ENCODE assay signal across 8 cellular contexts in the genomic region with DNA sequence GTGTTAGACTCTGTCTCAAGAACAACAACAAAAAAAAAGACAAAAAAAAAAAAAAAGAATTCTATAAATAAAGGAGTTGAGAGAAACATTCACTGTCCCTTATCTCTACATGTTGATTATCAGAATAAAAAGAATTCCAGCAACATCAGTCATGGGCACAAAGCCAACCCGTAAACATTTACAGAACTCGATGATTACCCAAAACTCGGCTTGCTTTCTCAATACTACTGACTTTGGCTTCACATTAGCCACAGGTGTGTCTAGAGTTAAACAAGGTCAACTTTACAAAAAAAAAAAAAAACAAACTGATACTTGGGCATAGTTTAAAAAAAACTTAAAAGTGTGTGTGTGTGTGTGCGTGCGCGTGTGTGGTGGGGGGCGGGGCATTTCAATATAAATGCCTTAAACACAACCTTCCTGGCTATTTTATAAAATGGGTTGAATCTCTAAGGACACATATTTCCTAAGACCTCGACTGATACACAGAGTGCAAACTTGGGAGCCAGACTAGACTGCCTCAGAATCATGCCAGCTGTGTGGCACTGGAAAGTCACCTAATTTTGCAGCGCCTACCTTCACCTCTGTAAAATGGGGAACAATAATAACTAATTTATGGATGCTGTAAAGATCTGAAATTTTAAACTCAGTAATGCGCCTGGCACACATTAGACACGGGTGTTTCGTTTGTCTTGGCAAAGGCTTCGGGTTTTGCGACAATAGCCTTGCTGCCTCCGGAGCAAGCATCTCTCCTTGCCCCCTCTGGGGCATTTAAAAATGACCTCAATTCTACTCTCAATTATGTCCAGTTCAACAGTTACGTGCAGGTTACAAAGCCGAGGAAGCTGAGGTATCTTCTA. TPM values are rescaled to one million over a fixed set of nuclear protein-coding genes. Genes with fewer than 3 reads are reported as not detected.
A peak's percentile ranks its signal among the peaks of the same experiment; 100 is the strongest.
DNase-seq lines count a peak whose midpoint lies in the region; ATAC-seq and TF ChIP-seq lines count a peak whose summit lies in the region.

No MANE protein-coding gene starts in this region.

- H3K36me3 Mint-ChIP-seq in activated CD4-positive, alpha-beta T cell treated with anti-CD3 and anti-CD28 coated beads for 36 hours (ENCODE audit: low read depth): peaks cover 25% of the 10 kb centered on the region
- peaks cover 36% of the 10 kb centered on the region for H3K36me3 Mint-ChIP-seq in GM23338 (ENCODE audit: low read depth)

- CTCF ChIA-PET in activated CD4-positive, alpha-beta T cell treated with anti-CD3 and anti-CD28 coated beads for 36 hours (lab: Charles Lee): interaction anchor here (1.7 kb wide), 1 partner anchor 103 kb away, joined by 8 read pairs; a partner anchor contains a TSS

- peak; percentile 10 for ATAC-seq in activated CD4-positive, alpha-beta T cell treated with anti-CD3 and anti-CD28 coated beads for 36 hours
- no peak for ATAC-seq in GM23338
- ATAC-seq in thoracic aorta (ENCODE audit: insufficient number of reproducible peaks, low FRiP score, low read depth): no peak

- peaks cover 29% of the 10 kb centered on the region for H4K20me1 ChIP-seq in GM23338 (replicated peaks; ENCODE audit: insufficient read depth)
- peaks cover 11% of the 10 kb centered on the region; the same call in 1 of the 2 replicates for H4K20me1 ChIP-seq in Karpas-422 (ENCODE audit: insufficient read depth, low read depth, low read length)

- peaks cover 20% of the 10 kb centered on the region for H3K4me1 ChIP-seq in GM23338 (ENCODE audit: insufficient read depth)
- peaks cover 22% of the 10 kb centered on the region for H3K4me1 ChIP-seq in Karpas-422 (ENCODE audit: low read length)
- peaks cover 0 to 10% of the 10 kb centered on the region in 2 donors for H3K4me1 ChIP-seq in thoracic aorta (ENCODE audit: control insufficient read depth in 1 of 2, low read depth in 2 of 2)

- intact Hi-C loops in activated CD4-positive, alpha-beta T cell treated with anti-CD3 and anti-CD28 coated beads for 36 hours (cut with DNase I, micrococcal nuclease): loop anchor here (2.0 to 5.0 kb wide), 6 partner anchors 102 to 1762 kb away; a partner anchor contains a TSS

- H3K4me3 Mint-ChIP-seq in activated CD4-positive, alpha-beta T cell treated with anti-CD3 and anti-CD28 coated beads for 36 hours: peak overlapping the region; percentile 87
- peak overlapping the region; percentile 88 for H3K4me3 Mint-ChIP-seq in GM23338

- peaks cover 15% of the 10 kb centered on the region for H3K36me3 ChIP-seq in GM23338 (ENCODE audit: insufficient read depth)
- peaks cover 24% of the 10 kb centered on the region for H3K36me3 ChIP-seq in Karpas-422 (ENCODE audit: insufficient read depth, low read length)
- no peaks in the 10 kb centered on the region for H3K36me3 ChIP-seq in thoracic aorta

- in situ Hi-C loops in astrocyte of the spinal cord (cut with HindIII; ENCODE audit: low sequenced_read_pairs): no loop called here

- peak overlapping the region; percentile 84 for H3K27ac Mint-ChIP-seq in activated CD4-positive, alpha-beta T cell treated with anti-CD3 and anti-CD28 coated beads for 36 hours
- peak overlapping the region; percentile 81 for H3K27ac Mint-ChIP-seq in GM23338

- H3K27ac ChIP-seq in GM23338 (ENCODE audit: low read depth) (peak overlapping the region; percentile 80), Karpas-422 (ENCODE audit: low read length) (peak overlapping the region; percentile 65; the same call in 1 of the 2 replicates), thoracic aorta (peak overlapping the region; percentile 65 to 78)

- H3K4me1 Mint-ChIP-seq in activated CD4-positive, alpha-beta T cell treated with anti-CD3 and anti-CD28 coated beads for 36 hours: peaks cover 30% of the 10 kb centered on the region
- peaks cover 40% of the 10 kb centered on the region for H3K4me1 Mint-ChIP-seq in GM23338

- TF ChIP-seq CTCF in GM23338 (conservative IDR thresholded peaks at IDR 0.05; ENCODE audit: low read depth in 2 of 2) (no peak), astrocyte of the spinal cord (IDR thresholded peaks at IDR 0.05; ENCODE audit: low read depth, low read length) (no peak), thoracic aorta (IDR thresholded peaks at IDR 0.05) (peak; percentile 10)

- H3K9me3 Mint-ChIP-seq in activated CD4-positive, alpha-beta T cell treated with anti-CD3 and anti-CD28 coated beads for 36 hours (ENCODE audit: low read depth): no peaks in the 10 kb centered on the region
- no peaks in the 10 kb centered on the region for H3K9me3 Mint-ChIP-seq in GM23338

- H3K9me3 ChIP-seq in Karpas-422 (ENCODE audit: low read length): no peaks in the 10 kb centered on the region
- H3K9me3 ChIP-seq in thoracic aorta: no peaks in the 10 kb centered on the region

- POLR2A ChIA-PET in activated CD4-positive, alpha-beta T cell treated with anti-CD3 and anti-CD28 coated beads for 36 hours (lab: Charles Lee): interaction anchor here (1.1 to 1.8 kb wide), 2 partner anchors 99 to 102 kb away, joined by 4 to 13 read pairs; a partner anchor contains a TSS

- H3K79me2 ChIP-seq in GM23338 (replicated peaks; ENCODE audit: insufficient read depth): peaks cover 54% of the 10 kb centered on the region
- H3K79me2 ChIP-seq in Karpas-422 (ENCODE audit: low read length): peaks cover 62% of the 10 kb centered on the region

- H2AFZ ChIP-seq in GM23338 (peak overlapping the region; percentile 99), Karpas-422 (ENCODE audit: low read length) (peak overlapping the region; percentile 92; the same call in 1 of the 2 replicates)

- peak overlapping the region; percentile 97 for H3K4me2 ChIP-seq in GM23338
- H3K4me2 ChIP-seq in Karpas-422 (ENCODE audit: low read depth, low read length, poor library complexity, severe bottlenecking): peak overlapping the region; percentile 90

- H3K27me3 ChIP-seq in GM23338 (ENCODE audit: insufficient read depth): no peaks in the 10 kb centered on the region
- H3K27me3 ChIP-seq in Karpas-422 (ENCODE audit: low read length): no peaks in the 10 kb centered on the region
- no peaks in the 10 kb centered on the region for H3K27me3 ChIP-seq in thoracic aorta (replicated peaks; ENCODE audit: insufficient read depth)

- H3K9me2 ChIP-seq in GM23338 (ENCODE audit: insufficient read depth): no peaks in the 10 kb centered on the region
- no peaks in the 10 kb centered on the region for H3K9me2 ChIP-seq in Karpas-422 (replicated peaks; ENCODE audit: insufficient read depth, low read length)

- H3K4me3 ChIP-seq in GM23338: peak overlapping the region; percentile 92
- H3K4me3 ChIP-seq in Karpas-422 (ENCODE audit: low read length): peak overlapping the region; percentile 99
- H3K4me3 ChIP-seq in astrocyte of the spinal cord (ENCODE audit: low read depth, low read length): peak overlapping the region; percentile 82
- peak overlapping the region; percentile 77 for H3K4me3 ChIP-seq in thoracic aorta

- peaks cover 4% of the 10 kb centered on the region; the same call in 1 of the 2 replicates for H3F3A ChIP-seq in GM23338 (replicated peaks; ENCODE audit: low read depth)

- DNase-seq in activated CD4-positive, alpha-beta T cell treated with anti-CD3 and anti-CD28 coated beads for 36 hours: no peak
- no peak for DNase-seq in activated CD4-positive, alpha-beta T cell treated with anti-CD3 and anti-CD28 coated beads for 1 hour
- DNase-seq in GM23338 (ENCODE audit: low spot score): no peak
- DNase-seq in Karpas-422: no peak
- peak; percentile 61 for DNase-seq in astrocyte of the spinal cord (ENCODE audit: low read depth, low spot score)
- DNase-seq in kidney tubule cell (ENCODE audit: low spot score): peak; percentile 54
- DNase-seq in thoracic aorta (ENCODE audit: low spot score): no peak
- no peak for DNase-seq in islet precursor cell

- H3K9ac ChIP-seq in Karpas-422 (ENCODE audit: low read length): peak overlapping the region; percentile 96

- no peaks in the 10 kb centered on the region for H3K27me3 Mint-ChIP-seq in activated CD4-positive, alpha-beta T cell treated with anti-CD3 and anti-CD28 coated beads for 36 hours
- peaks cover 21% of the 10 kb centered on the region for H3K27me3 Mint-ChIP-seq in GM23338 (ENCODE audit: insufficient read depth, low read depth, poor library complexity)

TF ChIP-seq in GM23338, 12 proteins besides CTCF, POLR2A, EP300 and RAD21 (continues in another document):
- TF ChIP-seq CREB1 (CRISPR knock-in tag; IDR thresholded peaks at IDR 0.05; ENCODE audit: low read depth): no peak
- TF ChIP-seq, protein P1, sequence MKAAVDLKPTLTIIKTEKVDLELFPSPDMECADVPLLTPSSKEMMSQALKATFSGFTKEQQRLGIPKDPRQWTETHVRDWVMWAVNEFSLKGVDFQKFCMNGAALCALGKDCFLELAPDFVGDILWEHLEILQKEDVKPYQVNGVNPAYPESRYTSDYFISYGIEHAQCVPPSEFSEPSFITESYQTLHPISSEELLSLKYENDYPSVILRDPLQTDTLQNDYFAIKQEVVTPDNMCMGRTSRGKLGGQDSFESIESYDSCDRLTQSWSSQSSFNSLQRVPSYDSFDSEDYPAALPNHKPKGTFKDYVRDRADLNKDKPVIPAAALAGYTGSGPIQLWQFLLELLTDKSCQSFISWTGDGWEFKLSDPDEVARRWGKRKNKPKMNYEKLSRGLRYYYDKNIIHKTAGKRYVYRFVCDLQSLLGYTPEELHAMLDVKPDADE (IDR thresholded peaks at IDR 0.05): no peak

RNA-seq across cellular contexts. Expression of a gene that starts 0.9 kb away (rescaled TPM):
- total RNA-seq in activated CD4-positive, alpha-beta T cell treated with anti-CD3 and anti-CD28 coated beads for 36 hours: 10 to 100 TPM; 40.7 to 55.8 TPM
- total RNA-seq in GM23338 (2014; rRNA removed; shearing (Covaris generic)): 231 and 260 TPM in 2 replicates
- polyA plus RNA-seq in GM23338 (2016; fragmentation: Nextera tagmentation; extraction: Ambion mirVana): 245 and 258 TPM in 2 replicates
- total RNA-seq in Karpas-422 (2014; rRNA removed; shearing (Covaris generic); ENCODE audit: low replicate concordance): 175 and 183 TPM in 2 replicates
- total RNA-seq in thoracic aorta: 10 to 100 TPM; 12.2 to 43.9 TPM

Comparison
In these comparisons a context has a peak if more than half of its experiments do, and no peak if none do; other contexts are left out.
1. DNase-seq: peak in astrocyte of the spinal cord (single experiment) and kidney tubule cell (single experiment); none in activated CD4-positive, alpha-beta T cell treated with anti-CD3 and anti-CD28 coated beads for 36 hours (single experiment), activated CD4-positive, alpha-beta T cell treated with anti-CD3 and anti-CD28 coated beads for 1 hour (single experiment), GM23338 (single experiment), Karpas-422 (single experiment), thoracic aorta (single experiment) and islet precursor cell (single experiment).
2. Peak in every context shown above with its lines, with median percentiles within 50 percentile points of each other: H3K27ac ChIP-seq and H3K4me3 ChIP-seq.